In genomic region chr7:1693991-1694524, GRCh38 we compare ENCODE assay signal across 8 cellular contexts. TPM values are rescaled to one million over a fixed set of nuclear protein-coding genes. Genes with fewer than 3 reads are reported as not detected.
DNase-seq lines count a peak whose midpoint lies in the region; ATAC-seq and TF ChIP-seq lines count a peak whose summit lies in the region.

No MANE protein-coding gene starts in this region.

- TF ChIP-seq EP300 in neural cell (conservative IDR thresholded peaks at IDR 0.05; ENCODE audit: poor library complexity, severe bottlenecking) = peak; percentile 73

- H3K4me3 ChIP-seq in neural cell (ENCODE audit: low read length) (peak overlapping the region; percentile 57), mucosa of descending colon (no peak overlapping the region)

- H3F3A ChIP-seq in neural cell (ENCODE audit: insufficient read depth, low read length, poor library complexity, severe bottlenecking) = no peaks in the 10 kb centered on the region

- DNase-seq in DMS153 treated with DMSO at 0.1 percent for 48 hours (lab: John Stamatoyannopoulos, UW; ENCODE audit: unreplicated experiment) = peak; percentile 64
- DNase-seq in NCI-H2107 treated with DMSO at 0.1 percent for 48 hours (lab: John Stamatoyannopoulos, UW; ENCODE audit: unreplicated experiment) = peak; percentile 24
- DNase-seq in dermis blood vessel endothelial cell = peak; percentile 28
- DNase-seq in HuH-7 (ENCODE audit: low spot score) = no peak
- DNase-seq in mucosa of descending colon = no peak
- DNase-seq in cortex of kidney (lab: John Stamatoyannopoulos, UW) = no peak

- H3K79me2 ChIP-seq in neural cell (replicated peaks; ENCODE audit: insufficient read depth, low read length) = peaks cover 5% of the 10 kb centered on the region

- peak overlapping the region; percentile 20 for H3K4me2 ChIP-seq in neural cell (ENCODE audit: low read length)

- peak overlapping the region; percentile 91 for H3K27ac ChIP-seq in neural cell (ENCODE audit: low read length)

- H4K20me1 ChIP-seq in neural cell (ENCODE audit: insufficient read depth) = no peaks in the 10 kb centered on the region

- intact Hi-C loops in mucosa of descending colon (cut with DNase I, micrococcal nuclease) = no loop called here

- TF ChIP-seq RAD21 in neural cell (conservative IDR thresholded peaks at IDR 0.05) = peak; percentile 52

- H3K36me3 ChIP-seq in neural cell (ENCODE audit: insufficient read depth, low read length) (no peaks in the 10 kb centered on the region), mucosa of descending colon (ENCODE audit: low read depth) (no peaks in the 10 kb centered on the region)

- no peaks in the 10 kb centered on the region for H3K9me2 ChIP-seq in neural cell (ENCODE audit: insufficient read depth, low read length)

- H3K9ac ChIP-seq in neural cell (ENCODE audit: low read length) = peak overlapping the region; percentile 82

- H3K27me3 ChIP-seq in neural cell (ENCODE audit: insufficient read depth, low read depth, low read length) = no peaks in the 10 kb centered on the region

- H3K4me1 ChIP-seq in mucosa of descending colon (ENCODE audit: low read depth) = no peaks in the 10 kb centered on the region

- peak overlapping the region; percentile 15 for H2AFZ ChIP-seq in neural cell (ENCODE audit: low read depth, low read length)

- no peak for ATAC-seq in HG02763 (IDR thresholded peaks at IDR 0.05; ENCODE audit: unreplicated experiment)
- ATAC-seq in mucosa of descending colon = no peak

- TF ChIP-seq CTCF in neural cell (IDR thresholded peaks at IDR 0.05; ENCODE audit: poor library complexity, severe bottlenecking) (no peak), mucosa of descending colon (IDR thresholded peaks at IDR 0.05) (no peak)

- H3K9me3 ChIP-seq in neural cell (ENCODE audit: low read length) (no peaks in the 10 kb centered on the region), mucosa of descending colon (no peaks in the 10 kb centered on the region)

TF ChIP-seq in neural cell, 6 proteins besides CTCF, POLR2A, EP300 and RAD21:
- TF ChIP-seq POLR2AphosphoS5 (IDR thresholded peaks at IDR 0.05) (peak; percentile 79), TAF1 (IDR thresholded peaks at IDR 0.05; ENCODE audit: low read depth) (peak; percentile 40), REST (IDR thresholded peaks at IDR 0.05; ENCODE audit: borderline replicate concordance) (peak; percentile 59), MXI1 (conservative IDR thresholded peaks at IDR 0.05; ENCODE audit: poor library complexity, severe bottlenecking) (no peak)
TF ChIP-seq in neural cell: peak in this region for 3.

RNA-seq across cellular contexts. Expression of gene ELFN1, which starts 24.0 kb away (rescaled TPM):
- total RNA-seq in dermis blood vessel endothelial cell = 0.56 and 1.2 TPM in 2 replicates
- 11.8 and 13.9 TPM in 2 replicates for polyA plus RNA-seq in neural cell
- 14.5 and 15.8 TPM in 2 replicates for polyA minus RNA-seq in neural cell
- under 1 TPM; 0.26 to 0.44 (median 0.41) TPM for total RNA-seq in mucosa of descending colon

Comparison
In these comparisons a context has a peak if more than half of its experiments do, and no peak if none do; other contexts are left out.
1. DNase-seq: peak in DMS153 treated with DMSO at 0.1 percent for 48 hours (single experiment), NCI-H2107 treated with DMSO at 0.1 percent for 48 hours (single experiment) and dermis blood vessel endothelial cell (single experiment); none in HuH-7 (single experiment), mucosa of descending colon (0 of 3) and cortex of kidney (single experiment).